Comparison of ENCODE assay signal across 22 cellular contexts in genomic region chr10:58293989-58294388, GRCh38. TPM values are rescaled to one million over a fixed set of nuclear protein-coding genes. Genes with fewer than 3 reads are reported as not detected.
DNase-seq lines count a peak whose midpoint lies in the region; ATAC-seq and TF ChIP-seq lines count a peak whose summit lies in the region.
"Had no signal": no experiment of that assay in that cellular context is flagged by ENCODE, and none has a peak within 500 bp of the region (broad histone marks: within the 10 kb centered on the region; RNA-seq: fewer than 3 reads in every experiment).

No MANE protein-coding gene starts in this region.

- TF ChIP-seq RAD21 in SK-N-SH (IDR thresholded peaks at IDR 0.05; ENCODE audit: low read length) = no peak

- H3K27me3 Mint-ChIP-seq in endodermal cell (ENCODE audit: insufficient read depth) (no peaks in the 10 kb centered on the region), neural progenitor cell (ENCODE audit: insufficient read depth, low read depth) (peaks cover 2% of the 10 kb centered on the region)
- H3K27me3 Mint-ChIP-seq: CD4-positive, alpha-beta T cell; CD8-positive, alpha-beta memory T cell had no signal

- no peak overlapping the region for H3K9ac ChIP-seq in endodermal cell (ENCODE audit: extremely low read depth, low read length, poor library complexity, severe bottlenecking)
- H3K9ac ChIP-seq in neural progenitor cell = no peak overlapping the region
- H3K9ac ChIP-seq in SK-N-SH = no peak overlapping the region
- H3K9ac ChIP-seq: BLaER1 treated with 17β-estradiol and CSF1 and Interleukin-3, amounts not matched to agents 10 nM and 100 nM had no signal

- no peaks in the 10 kb centered on the region for H3K9me3 ChIP-seq in cardiac muscle cell (ENCODE audit: low read depth)
- no peaks in the 10 kb centered on the region for H3K9me3 ChIP-seq in left ventricle myocardium inferior (replicated peaks)
- peaks cover 52% of the 10 kb centered on the region for H3K9me3 ChIP-seq in endodermal cell (ENCODE audit: control insufficient read depth, low read length)
- H3K9me3 ChIP-seq in neural progenitor cell (ENCODE audit: low read depth) = no peaks in the 10 kb centered on the region
- H3K9me3 ChIP-seq in SK-N-SH = no peaks in the 10 kb centered on the region
- H3K9me3 ChIP-seq: A549, BE2C, HAP-1 had no signal

- H3K4me1 ChIP-seq in cardiac muscle cell (ENCODE audit: low read depth) (no peaks in the 10 kb centered on the region), left ventricle myocardium inferior (no peaks in the 10 kb centered on the region), endodermal cell (ENCODE audit: control insufficient read depth, insufficient read depth, low read length) (peaks cover 3% of the 10 kb centered on the region), neural progenitor cell (no peaks in the 10 kb centered on the region), SK-N-SH (ENCODE audit: control insufficient read depth in 1 of 2, insufficient read depth in 2 of 2, low read depth in 1 of 2, low read length in 1 of 2) (peaks cover 0 to 6% of the 10 kb centered on the region in 2 experiments; a peak in 1 of 4 replicates)
- H3K4me1 ChIP-seq: A549, BE2C, HAP-1 had no signal

- H3K9me2 ChIP-seq in SK-N-SH = no peaks in the 10 kb centered on the region

- intact Hi-C loops in left ventricle myocardium inferior (cut with micrococcal nuclease) = no loop called here

- DNase-seq in cardiac muscle cell (ENCODE audit: low read depth in 1 of 2, low spot score in 1 of 2) (no peak), left ventricle myocardium inferior (no peak), endodermal cell (no peak), neural progenitor cell (ENCODE audit: low spot score) (peak; percentile 39), D341Med (ENCODE audit: low spot score) (no peak), SK-N-SH (no peak)
- DNase-seq: 8988T; ACHN; AML-193; BE2C; CD4-positive, alpha-beta T cell; CD8-positive, alpha-beta memory T cell; DMS53; DMS79 treated with DMSO at 0.1 percent for 48 hours; GF-D8; HFFc6 had no signal

- no peak for ATAC-seq in HG03439 (IDR thresholded peaks at IDR 0.05; ENCODE audit: unreplicated experiment)
- ATAC-seq: A549, GM23338 had no signal

- no peak for TF ChIP-seq EP300 in SK-N-SH (IDR thresholded peaks at IDR 0.05; ENCODE audit: borderline replicate concordance in 1 of 2, low read depth in 1 of 2, low read length in 1 of 2)

- no peak for TF ChIP-seq CTCF in cardiac muscle cell (IDR thresholded peaks at IDR 0.05; ENCODE audit: low read depth, low read length)
- no peak for TF ChIP-seq CTCF in left ventricle myocardium inferior (IDR thresholded peaks at IDR 0.05; ENCODE audit: borderline replicate concordance)
- no peak for TF ChIP-seq CTCF in endodermal cell (conservative IDR thresholded peaks at IDR 0.05)
- no peak for TF ChIP-seq CTCF in neural progenitor cell (IDR thresholded peaks at IDR 0.05)
- no peak for TF ChIP-seq CTCF in SK-N-SH (IDR thresholded peaks at IDR 0.05)

- 75 to 82% methylated on average over 2 to 5 of the region's 5 CpGs for WGBS in endodermal cell (ENCODE audit: insufficient coverage in 1 of 2, insufficient read length in 1 of 2), 2 experiments
- 86% methylated on average over 5 of the region's 5 CpGs for WGBS in SK-N-SH (ENCODE audit: low lambda C conversion rate)

- H3K27ac ChIP-seq in cardiac muscle cell (peak overlapping the region; percentile 64), left ventricle myocardium inferior (replicated peaks) (no peak overlapping the region), endodermal cell (ENCODE audit: low read depth, low read length) (no peak overlapping the region), neural progenitor cell (no peak overlapping the region), SK-N-SH (ENCODE audit: low read depth in 2 of 2, low read length in 1 of 2) (no peak overlapping the region)
- H3K27ac ChIP-seq: A549; BLaER1 treated with 17β-estradiol and CSF1 and Interleukin-3, amounts not matched to agents 10 nM and 100 nM had no signal

- H3K36me3 ChIP-seq in cardiac muscle cell (peaks cover 5% of the 10 kb centered on the region), left ventricle myocardium inferior (peaks cover 3% of the 10 kb centered on the region), endodermal cell (ENCODE audit: control insufficient read depth, insufficient read depth, low read length) (peaks cover 27% of the 10 kb centered on the region), neural progenitor cell (no peaks in the 10 kb centered on the region), SK-N-SH (replicated peaks in 1 of 2; ENCODE audit: control insufficient read depth in 1 of 2, insufficient read depth in 2 of 2, low read length in 1 of 2) (peaks cover 7 to 8% of the 10 kb centered on the region in 2 experiments)

- no peaks in the 10 kb centered on the region for H3K79me2 ChIP-seq in neural progenitor cell (ENCODE audit: low read depth)
- H3K79me2 ChIP-seq in SK-N-SH (ENCODE audit: insufficient read depth) = no peaks in the 10 kb centered on the region

- H3F3A ChIP-seq in neural progenitor cell (ENCODE audit: low read depth) (no peaks in the 10 kb centered on the region), SK-N-SH (replicated peaks; ENCODE audit: insufficient read depth) (peaks cover 2% of the 10 kb centered on the region)

- H4K20me1 ChIP-seq in neural progenitor cell (ENCODE audit: low read depth) (no peaks in the 10 kb centered on the region), SK-N-SH (ENCODE audit: insufficient read depth) (no peaks in the 10 kb centered on the region)
- H4K20me1 ChIP-seq: BLaER1 treated with 17β-estradiol and CSF1 and Interleukin-3, amounts not matched to agents 10 nM and 100 nM had no signal

- H3K4me1 Mint-ChIP-seq in endodermal cell (peaks cover 9% of the 10 kb centered on the region), neural progenitor cell (no peaks in the 10 kb centered on the region)
- H3K4me1 Mint-ChIP-seq: CD14-positive monocyte; CD8-positive, alpha-beta memory T cell had no signal

- H3K4me3 ChIP-seq in cardiac muscle cell = no peak overlapping the region
- no peak overlapping the region for H3K4me3 ChIP-seq in left ventricle myocardium inferior
- H3K4me3 ChIP-seq in endodermal cell (ENCODE audit: low read length) = peak overlapping the region; percentile 42
- no peak overlapping the region for H3K4me3 ChIP-seq in neural progenitor cell
- H3K4me3 ChIP-seq in SK-N-SH (ENCODE audit: low read depth in 2 of 2, low read length in 1 of 2) = no peak overlapping the region
- H3K4me3 ChIP-seq: A549; BLaER1 treated with 17β-estradiol and CSF1 and Interleukin-3, amounts not matched to agents 10 nM and 100 nM; GM23338; HAP-1 had no signal

- no peaks in the 10 kb centered on the region for H3K27me3 ChIP-seq in cardiac muscle cell
- no peaks in the 10 kb centered on the region for H3K27me3 ChIP-seq in left ventricle myocardium inferior (ENCODE audit: low read depth)
- no peaks in the 10 kb centered on the region for H3K27me3 ChIP-seq in endodermal cell (ENCODE audit: control insufficient read depth, insufficient read depth, low read length, poor library complexity, severe bottlenecking)
- no peaks in the 10 kb centered on the region for H3K27me3 ChIP-seq in neural progenitor cell
- H3K27me3 ChIP-seq in SK-N-SH (ENCODE audit: insufficient read depth) = no peaks in the 10 kb centered on the region
- H3K27me3 ChIP-seq: BE2C; BLaER1 treated with 17β-estradiol and CSF1 and Interleukin-3, amounts not matched to agents 10 nM and 100 nM had no signal

- H2AFZ ChIP-seq in neural progenitor cell (replicated peaks) (no peak overlapping the region), SK-N-SH (ENCODE audit: low read depth) (no peak overlapping the region)
- H2AFZ ChIP-seq: GM23338 had no signal

- POLR2A ChIA-PET in SK-N-SH (lab: Yijun Ruan, JAX) = no interaction called here

- peak overlapping the region; percentile 36 for H3K27ac Mint-ChIP-seq in endodermal cell
- H3K27ac Mint-ChIP-seq in neural progenitor cell = no peak overlapping the region
- H3K27ac Mint-ChIP-seq: CD14-positive monocyte; CD4-positive, alpha-beta T cell; CD8-positive, alpha-beta memory T cell; GM23338; HFFc6 had no signal

- H3K9me3 Mint-ChIP-seq in endodermal cell (peaks cover 29% of the 10 kb centered on the region), neural progenitor cell (no peaks in the 10 kb centered on the region)
- H3K9me3 Mint-ChIP-seq: CD4-positive, alpha-beta T cell; CD8-positive, alpha-beta memory T cell; GM23338; HFFc6 had no signal

- H3K36me3 Mint-ChIP-seq in endodermal cell (ENCODE audit: low read depth) = peaks cover 21% of the 10 kb centered on the region
- H3K36me3 Mint-ChIP-seq in neural progenitor cell = peaks cover 1% of the 10 kb centered on the region
- H3K36me3 Mint-ChIP-seq: CD14-positive monocyte had no signal

- H3K4me3 Mint-ChIP-seq in endodermal cell (no peak overlapping the region), neural progenitor cell (no peak overlapping the region)
- H3K4me3 Mint-ChIP-seq: CD14-positive monocyte; CD4-positive, alpha-beta T cell; CD8-positive, alpha-beta memory T cell; GM23338; HFFc6 had no signal

- CTCF ChIA-PET in SK-N-SH (lab: Yijun Ruan, JAX) = interaction anchor here (0.9 to 9.3 kb wide), 4 partner anchors 8 to 116 kb away, joined by 3 to 200 read pairs (median 4); no protein-coding TSS in a partner anchor

- H3K4me2 ChIP-seq in neural progenitor cell (no peak overlapping the region), SK-N-SH (no peak overlapping the region)
- H3K4me2 ChIP-seq: A549; BLaER1 treated with 17β-estradiol and CSF1 and Interleukin-3, amounts not matched to agents 10 nM and 100 nM had no signal

RNA-seq across cellular contexts. Expression of gene CISD1, which starts 25.0 kb away (rescaled TPM):
- total RNA-seq in cardiac muscle cell = 31.7 and 40.8 TPM in 2 replicates
- 197 and 212 TPM in 2 replicates for polyA plus RNA-seq in cardiac muscle cell
- total RNA-seq in left ventricle myocardium inferior = 173 TPM
- 10 to 100 TPM; 33.9 to 39.0 TPM for total RNA-seq in endodermal cell
- 28.7 TPM for polyA plus RNA-seq in endodermal cell (2013, experiment 1 of 2)
- polyA plus RNA-seq in endodermal cell (2013, experiment 2 of 2) = 32.6 TPM
- 16.3 and 27.6 TPM in 2 replicates for total RNA-seq in neural progenitor cell (ENCODE audit: low replicate concordance)
- 34.1 and 40.8 TPM in 2 replicates for polyA plus RNA-seq in SK-N-SH (2012; rRNA removed)
- polyA plus RNA-seq in SK-N-SH (2012; cell fraction: cytosol; rRNA removed) = 48.7 and 73.6 TPM in 2 replicates
- polyA plus RNA-seq in SK-N-SH (2012; cell fraction: nucleus; rRNA removed) = 16.4 and 24.1 TPM in 2 replicates

RNA-seq across cellular contexts. Expression of gene IPMK, which starts 26.3 kb away (rescaled TPM):
- total RNA-seq in cardiac muscle cell (3.9 and 4.9 TPM in 2 replicates), left ventricle myocardium inferior (2.3 TPM), endodermal cell (1 to 10 TPM; 9.3 to 9.4 TPM), neural progenitor cell (ENCODE audit: low replicate concordance) (8.6 and 14.3 TPM in 2 replicates)
- polyA plus RNA-seq in cardiac muscle cell (2.3 and 4.4 TPM in 2 replicates), SK-N-SH (2012; rRNA removed) (0.71 and 0.88 TPM in 2 replicates)
- 7.4 TPM for polyA plus RNA-seq in endodermal cell (2013, experiment 1 of 2)
- polyA plus RNA-seq in endodermal cell (2013, experiment 2 of 2) = 8.4 TPM
- 1.4 and 1.8 TPM in 2 replicates for polyA plus RNA-seq in SK-N-SH (2012; cell fraction: cytosol; rRNA removed)
- polyA plus RNA-seq in SK-N-SH (2012; cell fraction: nucleus; rRNA removed) = 0.52 and 1.0 TPM in 2 replicates

RNA-seq across cellular contexts. Expression of gene UBE2D1, which starts 40.8 kb away (rescaled TPM):
- total RNA-seq in cardiac muscle cell (12.6 and 13.5 TPM in 2 replicates), left ventricle myocardium inferior (56.0 TPM), endodermal cell (10 to 100 TPM; 28.9 to 33.0 TPM), neural progenitor cell (ENCODE audit: low replicate concordance) (38.3 and 56.6 TPM in 2 replicates)
- polyA plus RNA-seq in cardiac muscle cell (27.4 and 34.9 TPM in 2 replicates), SK-N-SH (2012; rRNA removed) (8.7 and 11.1 TPM in 2 replicates)
- polyA plus RNA-seq in endodermal cell (2013, experiment 1 of 2) = 35.7 TPM
- polyA plus RNA-seq in endodermal cell (2013, experiment 2 of 2) = 35.8 TPM
- polyA plus RNA-seq in SK-N-SH (2012; cell fraction: cytosol; rRNA removed) = 13.8 and 18.7 TPM in 2 replicates
- polyA plus RNA-seq in SK-N-SH (2012; cell fraction: nucleus; rRNA removed) = 3.0 and 7.8 TPM in 2 replicates
